8 cellular contexts compared by ENCODE assay signal in genomic region chr15:51830279-51830806, GRCh38. TPM values are rescaled to one million over a fixed set of nuclear protein-coding genes. Genes with fewer than 3 reads are reported as not detected.
DNase-seq lines count a peak whose midpoint lies in the region; ATAC-seq and TF ChIP-seq lines count a peak whose summit lies in the region.

No MANE protein-coding gene starts in this region.

- H3K27me3 ChIP-seq in right lobe of liver, result no peaks in the 10 kb centered on the region
- H3K27me3 ChIP-seq in thymus (ENCODE audit: control insufficient read depth, insufficient read depth), result no peaks in the 10 kb centered on the region

- no peaks in the 10 kb centered on the region for H3K9me3 Mint-ChIP-seq in activated T-cell treated with anti-CD3 and anti-CD28 coated beads, Interleukin-2, amount 50 U/mL, for 24 hours

- H3K36me3 Mint-ChIP-seq in activated T-cell treated with anti-CD3 and anti-CD28 coated beads, Interleukin-2, amount 50 U/mL, for 24 hours (ENCODE audit: low read depth), result peaks cover 12% of the 10 kb centered on the region

- H3K9me3 ChIP-seq in right lobe of liver, result no peaks in the 10 kb centered on the region
- H3K9me3 ChIP-seq in thymus (ENCODE audit: control insufficient read depth), result no peaks in the 10 kb centered on the region

- H3K4me1 ChIP-seq in right lobe of liver (peaks cover 0 to 26% (median 2%) of the 10 kb centered on the region in 4 donors), thymus (ENCODE audit: control insufficient read depth, insufficient read depth, low read length) (peaks cover 11% of the 10 kb centered on the region)

- H3K27me3 Mint-ChIP-seq in activated T-cell treated with anti-CD3 and anti-CD28 coated beads, Interleukin-2, amount 50 U/mL, for 24 hours, result no peaks in the 10 kb centered on the region

- H3K27ac ChIP-seq in right lobe of liver, result peak overlapping the region; percentile 84 to 95 (median 93)
- H3K27ac ChIP-seq in thymus (ENCODE audit: low read depth), result peak overlapping the region; percentile 96

- H3K4me3 Mint-ChIP-seq in activated T-cell treated with anti-CD3 and anti-CD28 coated beads, Interleukin-2, amount 50 U/mL, for 24 hours, result peak overlapping the region; percentile 98

- H3K36me3 ChIP-seq in right lobe of liver (no peaks in the 10 kb centered on the region), thymus (ENCODE audit: control insufficient read depth, insufficient read depth) (no peaks in the 10 kb centered on the region)

- intact Hi-C loops in right lobe of liver (cut with DNase I), result no loop called here

- peaks cover 56% of the 10 kb centered on the region for H3K4me1 Mint-ChIP-seq in activated T-cell treated with anti-CD3 and anti-CD28 coated beads, Interleukin-2, amount 50 U/mL, for 24 hours (ENCODE audit: low read depth)

- TF ChIP-seq CTCF in right lobe of liver (IDR thresholded peaks at IDR 0.05), result no peak

- H3K4me3 ChIP-seq in right lobe of liver (peak overlapping the region; percentile 93 to 97 (median 96)), thymus (ENCODE audit: low read length) (peak overlapping the region; percentile 97)

- WGBS in right lobe of liver (ENCODE audit: insufficient coverage, low coverage, low lambda C conversion rate, missing lambda C conversion rate), result 1% methylated on average over 7 of the region's 8 CpGs
- WGBS in thymus, result 2% methylated on average over 8 of the region's 8 CpGs

- DNase-seq in activated T-cell treated with anti-CD3 and anti-CD28 coated beads, Interleukin-2, amount 50 U/mL, for 24 hours, result no peak
- no peak for DNase-seq in activated T-cell treated with anti-CD3 and anti-CD28 coated beads for 4 hours
- DNase-seq in NCI-H526 (lab: John Stamatoyannopoulos, UW), result peak; percentile 47 to 75
- DNase-seq in central memory CD4-positive, alpha-beta T cell, result peak; percentile 7
- no peak for DNase-seq in right lobe of liver
- DNase-seq in activated gamma-delta T cell treated with Interleukin-2 at 50 U/mL for 16 hours, result no peak
- DNase-seq in NCI-H187 treated with DMSO at 0.1 percent for 48 hours (lab: John Stamatoyannopoulos, UW), result no peak

- peak overlapping the region; percentile 96 for H3K27ac Mint-ChIP-seq in activated T-cell treated with anti-CD3 and anti-CD28 coated beads, Interleukin-2, amount 50 U/mL, for 24 hours

- peak; percentile 39 to 44 (median 44) for ATAC-seq in right lobe of liver

- no peak for TF ChIP-seq POLR2A in right lobe of liver (IDR thresholded peaks at IDR 0.05)

RNA-seq across cellular contexts. Expression of gene TMOD3, which starts 0.9 kb away (rescaled TPM):
- total RNA-seq in right lobe of liver, result 10 to 100 TPM; 15.0 to 32.2 (median 20.6) TPM
- polyA plus RNA-seq in thymus, result 15.8 TPM

Comparison
In these comparisons a context has a peak if more than half of its experiments do, and no peak if none do; other contexts are left out.
1. DNase-seq: peak in NCI-H526 (2 of 2) and central memory CD4-positive, alpha-beta T cell (single experiment); none in activated T-cell treated with anti-CD3 and anti-CD28 coated beads, Interleukin-2, amount 50 U/mL, for 24 hours (single experiment), activated T-cell treated with anti-CD3 and anti-CD28 coated beads for 4 hours (single experiment), right lobe of liver (0 of 3), activated gamma-delta T cell treated with Interleukin-2 at 50 U/mL for 16 hours (single experiment) and NCI-H187 treated with DMSO at 0.1 percent for 48 hours (single experiment).